Comparison of ENCODE assay signal across 8 cellular contexts in genomic region chr14:93113678-93114067, GRCh38. TPM values are rescaled to one million over a fixed set of nuclear protein-coding genes. Genes with fewer than 3 reads are reported as not detected.
DNase-seq lines count a peak whose midpoint lies in the region; ATAC-seq, FAIRE-seq and TF ChIP-seq lines count a peak whose summit lies in the region.

No MANE protein-coding gene starts in this region.

- H3K9me3 Mint-ChIP-seq in activated CD8-positive, alpha-beta memory T cell treated with anti-CD3 and anti-CD28 coated beads, Interleukin-2, amount 10 ng/mL, durations not matched to agents 7 days and 5 days (ENCODE audit: low read depth): no peaks in the 10 kb centered on the region

- H3K36me3 ChIP-seq in SK-N-SH (replicated peaks in 1 of 2; ENCODE audit: control insufficient read depth in 1 of 2, insufficient read depth in 2 of 2, low read length in 1 of 2) (peaks cover 0 to 2% of the 10 kb centered on the region in 2 experiments), keratinocyte (ENCODE audit: control insufficient read depth in 2 of 2, extremely low read depth in 1 of 2, insufficient read depth in 2 of 2, low read length in 2 of 2) (peaks cover 0 to 7% of the 10 kb centered on the region in 2 experiments), subcutaneous abdominal adipose tissue (ENCODE audit: control insufficient read depth in 5 of 5, insufficient read depth in 5 of 5, low read length in 5 of 5) (peaks cover 0 to 4% (median 0%) of the 10 kb centered on the region in 5 donors)

- H3K27me3 ChIP-seq in SK-N-SH (ENCODE audit: insufficient read depth) (no peaks in the 10 kb centered on the region), keratinocyte (ENCODE audit: control insufficient read depth, extremely low read depth, insufficient read depth, low read length) (no peaks in the 10 kb centered on the region), subcutaneous abdominal adipose tissue (ENCODE audit: control insufficient read depth in 5 of 5, insufficient read depth in 4 of 5, low read length in 5 of 5) (no peaks in the 10 kb centered on the region)

- H3K4me3 ChIP-seq in SK-N-SH (ENCODE audit: low read depth in 2 of 2, low read length in 1 of 2) (peak overlapping the region in 1 of 2 experiments; percentile 83; a peak in 2 of 4 replicates), keratinocyte (ENCODE audit: control insufficient read depth in 2 of 3, extremely low read depth in 1 of 3, insufficient read depth in 2 of 3, low read depth in 1 of 3, low read length in 3 of 3) (peak overlapping the region; percentile 72 to 98 (median 95)), subcutaneous abdominal adipose tissue (ENCODE audit: low read depth in 1 of 5, low read length in 5 of 5) (peak overlapping the region; percentile 75 to 88 (median 81))

- H3K4me3 Mint-ChIP-seq in activated CD8-positive, alpha-beta memory T cell treated with anti-CD3 and anti-CD28 coated beads, Interleukin-2, amount 10 ng/mL, durations not matched to agents 7 days and 5 days: peak overlapping the region; percentile 86

- no peak for TF ChIP-seq EP300 in SK-N-SH (IDR thresholded peaks at IDR 0.05; ENCODE audit: borderline replicate concordance in 1 of 2, low read depth in 1 of 2, low read length in 1 of 2)

- peaks cover 9% of the 10 kb centered on the region; the same call in 1 of the 2 replicates for H3K79me2 ChIP-seq in SK-N-SH (ENCODE audit: insufficient read depth)
- peaks cover 60% of the 10 kb centered on the region for H3K79me2 ChIP-seq in keratinocyte (ENCODE audit: control insufficient read depth, insufficient read depth, low read length)

- no peak for TF ChIP-seq CTCF in SK-N-SH (IDR thresholded peaks at IDR 0.05)
- TF ChIP-seq CTCF in keratinocyte (optimal IDR thresholded peaks at IDR 0.05 in 1 of 3, IDR thresholded peaks at IDR 0.05 in 1 of 3, conservative IDR thresholded peaks at IDR 0.05 in 1 of 3; ENCODE audit: extremely low read depth in 1 of 3, insufficient read depth in 2 of 3, low read length in 3 of 3): no peak

- H3K27ac Mint-ChIP-seq in activated CD8-positive, alpha-beta memory T cell treated with anti-CD3 and anti-CD28 coated beads, Interleukin-2, amount 10 ng/mL, durations not matched to agents 7 days and 5 days: peak overlapping the region; percentile 92

- CTCF ChIA-PET in SK-N-SH (lab: Yijun Ruan, JAX): interaction anchor here (0.6 to 15.0 kb wide), 72 partner anchors 9 to 294 kb away, joined by 3 to 236 read pairs (median 5); partner anchors contain the start of genes GON7 and UBR7
- CTCF ChIA-PET in activated CD8-positive, alpha-beta memory T cell treated with anti-CD3 and anti-CD28 coated beads, Interleukin-2, amount 10 ng/mL, durations not matched to agents 7 days and 5 days (lab: Charles Lee): interaction anchor here (0.7 to 14.0 kb wide), 48 partner anchors 10 to 845 kb away, joined by 3 to 269 read pairs (median 6); partner anchors contain the start of genes GON7, LYSET, MOAP1 and UBR7

- DNase-seq in SK-N-SH (no peak), keratinocyte (ENCODE audit: low read depth, low spot score) (no peak), putamen (ENCODE audit: low spot score) (no peak), OCI-M2 (lab: John Stamatoyannopoulos, UW; ENCODE audit: unreplicated experiment) (no peak)
- DNase-seq in activated CD8-positive, alpha-beta memory T cell treated with anti-CD3 and anti-CD28 coated beads, Interleukin-2, amount 10 ng/mL, durations not matched to agents 7 days and 5 days: peak; percentile 45

- H3K27ac ChIP-seq in SK-N-SH (ENCODE audit: low read depth in 2 of 2, low read length in 1 of 2) (peak overlapping the region in 1 of 2 experiments; percentile 68; a peak in 2 of 4 replicates), keratinocyte (ENCODE audit: control insufficient read depth, insufficient read depth, low read length) (no peak overlapping the region), subcutaneous abdominal adipose tissue (ENCODE audit: low read depth, low read length) (peak overlapping the region; percentile 89)

- WGBS in SK-N-SH (ENCODE audit: low lambda C conversion rate): 89% methylated on average over 5 of the region's 8 CpGs

- no peaks in the 10 kb centered on the region for H3K27me3 Mint-ChIP-seq in activated CD8-positive, alpha-beta memory T cell treated with anti-CD3 and anti-CD28 coated beads, Interleukin-2, amount 10 ng/mL, durations not matched to agents 7 days and 5 days

- ATAC-seq in SK-N-SH treated with all-trans-retinoic acid at 6 μM for 48 hours: no peak
- ATAC-seq in activated CD8-positive, alpha-beta memory T cell treated with anti-CD3 and anti-CD28 coated beads, Interleukin-2, amount 10 ng/mL, durations not matched to agents 7 days and 5 days: no peak
- no peak for ATAC-seq in GM21528 (IDR thresholded peaks at IDR 0.05; ENCODE audit: low FRiP score, unreplicated experiment)

- H3K9me2 ChIP-seq in SK-N-SH: no peaks in the 10 kb centered on the region

- H4K20me1 ChIP-seq in SK-N-SH (ENCODE audit: insufficient read depth) (0 out of 2 replicates have a peak, but pooled peaks cover 12% of the 10 kb centered on the region), keratinocyte (ENCODE audit: control insufficient read depth, extremely low read depth, insufficient read depth, low read length) (peaks cover 7% of the 10 kb centered on the region)

- TF ChIP-seq RAD21 in SK-N-SH (IDR thresholded peaks at IDR 0.05; ENCODE audit: low read length): no peak

- H3K9me1 ChIP-seq in keratinocyte (ENCODE audit: control insufficient read depth, extremely low read depth, insufficient read depth, low read length): peaks cover 6% of the 10 kb centered on the region

- peaks cover 11% of the 10 kb centered on the region for H3F3A ChIP-seq in SK-N-SH (replicated peaks; ENCODE audit: insufficient read depth)

- H3K4me1 ChIP-seq in SK-N-SH (ENCODE audit: control insufficient read depth in 1 of 2, insufficient read depth in 2 of 2, low read depth in 1 of 2, low read length in 1 of 2) (peaks cover 0 to 33% of the 10 kb centered on the region in 2 experiments; a peak in 3 of 4 replicates), keratinocyte (ENCODE audit: control insufficient read depth, extremely low read depth, insufficient read depth, low read length) (peaks cover 25% of the 10 kb centered on the region), subcutaneous abdominal adipose tissue (ENCODE audit: control insufficient read depth in 5 of 5, insufficient read depth in 5 of 5, low read length in 5 of 5) (peaks cover 8 to 61% (median 51%) of the 10 kb centered on the region in 5 donors)

- peak overlapping the region; percentile 96 for H3K4me2 ChIP-seq in SK-N-SH
- peak overlapping the region; percentile 99 for H3K4me2 ChIP-seq in keratinocyte (ENCODE audit: control insufficient read depth, extremely low read depth, insufficient read depth, low read depth, low read length)

- H3K36me3 Mint-ChIP-seq in activated CD8-positive, alpha-beta memory T cell treated with anti-CD3 and anti-CD28 coated beads, Interleukin-2, amount 10 ng/mL, durations not matched to agents 7 days and 5 days: no peaks in the 10 kb centered on the region

- H3K4me1 Mint-ChIP-seq in activated CD8-positive, alpha-beta memory T cell treated with anti-CD3 and anti-CD28 coated beads, Interleukin-2, amount 10 ng/mL, durations not matched to agents 7 days and 5 days: peaks cover 47% of the 10 kb centered on the region

- H3K9me3 ChIP-seq in SK-N-SH (no peaks in the 10 kb centered on the region), keratinocyte (ENCODE audit: control insufficient read depth, low read depth, low read length) (no peaks in the 10 kb centered on the region), subcutaneous abdominal adipose tissue (ENCODE audit: control insufficient read depth in 5 of 5, low read length in 5 of 5) (no peaks in the 10 kb centered on the region)

- POLR2A ChIA-PET in SK-N-SH (lab: Yijun Ruan, JAX): interaction anchor here (0.6 to 2.1 kb wide), 8 partner anchors 34 to 423 kb away, joined by 3 to 5 read pairs (median 4); no protein-coding TSS in a partner anchor

- H2AFZ ChIP-seq in SK-N-SH (ENCODE audit: low read depth) (no peak overlapping the region), keratinocyte (ENCODE audit: control insufficient read depth, low read length) (no peak overlapping the region)

- H3K9ac ChIP-seq in SK-N-SH (no peak overlapping the region), keratinocyte (ENCODE audit: control insufficient read depth, extremely low read depth, insufficient read depth, low read length) (peak overlapping the region; percentile 79), subcutaneous abdominal adipose tissue (ENCODE audit: low read length in 5 of 5) (peak overlapping the region in 4 of 5 donors; percentile 71 to 92 (median 76))

- dilution Hi-C loops in keratinocyte (cut with MboI; ENCODE audit: extremely low pct_ligation_motif_present, low sequenced_read_pairs): no loop called here

- FAIRE-seq in keratinocyte (lab: Jason Lieb, UNC): no peak

TF ChIP-seq in SK-N-SH treated with all-trans-retinoic acid at 6 μM for 48 hours, 23 proteins besides CTCF, POLR2A, EP300 and RAD21 (continues in another document):
- TF ChIP-seq BACH2 (CRISPR knock-in tag; IDR thresholded peaks at IDR 0.05; ENCODE audit: borderline replicate concordance) (no peak), CSDC2 (CRISPR knock-in tag; IDR thresholded peaks at IDR 0.05) (no peak), ZNF8 (CRISPR knock-in tag; IDR thresholded peaks at IDR 0.05) (no peak), OSR1 (CRISPR knock-in tag; IDR thresholded peaks at IDR 0.05) (no peak), ZFP3 (CRISPR knock-in tag; IDR thresholded peaks at IDR 0.05) (no peak), RARB (CRISPR knock-in tag; IDR thresholded peaks at IDR 0.05) (no peak), ZNF565 (CRISPR knock-in tag; conservative IDR thresholded peaks at IDR 0.05; ENCODE audit: low read depth) (no peak), ZC3H10 (CRISPR knock-in tag; IDR thresholded peaks at IDR 0.05) (no peak), ZNF70 (CRISPR knock-in tag; IDR thresholded peaks at IDR 0.05) (no peak), ZFP30 (CRISPR knock-in tag; IDR thresholded peaks at IDR 0.05) (no peak)

RNA-seq across cellular contexts. Expression of gene ITPK1, which starts 2.1 kb away (rescaled TPM):
- polyA plus RNA-seq in SK-N-SH (2012; rRNA removed) (23.2 and 30.2 TPM in 2 replicates), keratinocyte (67.8 to 75.9 TPM (median 68.9 TPM) in 3 replicates)
- 11.4 and 18.7 TPM in 2 replicates for polyA plus RNA-seq in SK-N-SH (2012; cell fraction: cytosol; rRNA removed)
- 25.3 and 32.6 TPM in 2 replicates for polyA plus RNA-seq in SK-N-SH (2012; cell fraction: nucleus; rRNA removed)
- total RNA-seq in activated CD8-positive, alpha-beta memory T cell treated with anti-CD3 and anti-CD28 coated beads, Interleukin-2, amount 10 ng/mL, durations not matched to agents 7 days and 5 days: 100 to 1,000 TPM in 1 of 2 experiments, 10 to 100 TPM in 1; 96.1 to 103 TPM
- polyA plus RNA-seq in keratinocyte (2011; ENCODE audit: low read depth): 25.8 TPM
- 54.9 and 72.4 TPM in 2 replicates for polyA plus RNA-seq in keratinocyte (2011; cell fraction: cytosol; rRNA removed)
- polyA plus RNA-seq in keratinocyte (2011; cell fraction: nucleus; rRNA removed): 36.1 and 43.0 TPM in 2 replicates
- polyA plus RNA-seq in keratinocyte (2012; ENCODE audit: low replicate concordance): 32.1 and 64.1 TPM in 2 replicates
- 153 to 330 TPM (median 164 TPM) in 3 replicates for polyA minus RNA-seq in keratinocyte
- 59.7 TPM for polyA minus RNA-seq in keratinocyte (2011; cell fraction: cytosol; rRNA and poly(A)+ RNA removed)
- 21.7 and 45.4 TPM in 2 replicates for polyA minus RNA-seq in keratinocyte (2011; cell fraction: nucleus; rRNA and poly(A)+ RNA removed)
